In the genomic region with DNA sequence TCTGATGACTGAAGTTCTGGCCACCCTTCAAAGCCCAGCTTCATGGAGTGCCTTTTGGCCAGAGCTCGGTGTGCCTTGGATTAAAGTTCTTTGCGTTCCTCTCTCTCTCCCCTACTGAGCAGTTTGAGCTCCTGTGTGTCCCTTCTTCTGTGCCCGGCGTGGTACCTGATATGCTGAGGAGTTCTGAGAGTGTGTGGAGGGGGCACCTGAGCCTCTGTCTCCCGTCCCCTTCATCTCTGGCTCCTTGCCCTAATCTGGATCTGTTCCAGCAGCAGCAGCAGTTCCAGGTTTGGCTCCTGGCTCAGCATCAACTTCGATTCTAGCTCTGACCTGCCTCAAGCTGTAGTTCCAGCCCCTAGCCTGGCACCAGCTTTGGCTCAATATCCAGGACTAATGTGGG, we compare ENCODE assay signal across 13 cellular contexts. TPM values are rescaled to one million over a fixed set of nuclear protein-coding genes. Genes with fewer than 3 reads are reported as not detected.
A peak's percentile ranks its signal among the peaks of the same experiment; 100 is the strongest.
DNase-seq lines count a peak whose midpoint lies in the region; ATAC-seq and TF ChIP-seq lines count a peak whose summit lies in the region.
"Had no signal": no experiment of that assay in that cellular context is flagged by ENCODE, and none has a peak within 500 bp of the region (broad histone marks: within the 10 kb centered on the region; RNA-seq: fewer than 3 reads in every experiment).

No MANE protein-coding gene starts in this region.

- H2AFZ ChIP-seq in mammary epithelial cell (ENCODE audit: low read depth, low read length) = peak overlapping the region; percentile 76

- H3K27me3 ChIP-seq in BLaER1 = no peaks in the 10 kb centered on the region
- H3K27me3 ChIP-seq in mammary epithelial cell (ENCODE audit: insufficient read depth, low read length) = no peaks in the 10 kb centered on the region
- H3K27me3 ChIP-seq in right lobe of liver = no peaks in the 10 kb centered on the region

- in situ Hi-C loops in mammary epithelial cell (cut with MboI; ENCODE audit: low sequenced_read_pairs in 2 of 2) = loop anchor here in 1 of 2 donors (10.0 kb wide), 1 partner anchor 108 kb away; no protein-coding TSS in a partner anchor

- DNase-seq in NCI-H2029 treated with DMSO at 0.1 percent for 48 hours (lab: John Stamatoyannopoulos, UW) (peak; percentile 100), mammary epithelial cell (no peak), right lobe of liver (peak; percentile 62 to 88 (median 77)), RPMI8226 (no peak), MV-4-11 (lab: John Stamatoyannopoulos, UW) (no peak)
- no peak for DNase-seq in stimulated activated naive CD8-positive, alpha-beta T cell treated with anti-CD3 and anti-CD28 coated beads, Interleukin-15, amount 100 ng/mL, for 72 hours
- DNase-seq: activated CD8-positive, alpha-beta memory T cell treated with anti-CD3 and anti-CD28 coated beads for 24 hours; activated effector memory CD4-positive, alpha-beta T cell treated with Interleukin-2 at 50 U/mL for 16 hours; anterior cingulate cortex; NCI-H1930 had no signal

- H3K4me2 ChIP-seq in BLaER1 (peak overlapping the region; percentile 51), mammary epithelial cell (ENCODE audit: insufficient read depth, low read depth, low read length) (peak overlapping the region; percentile 21)
- H3K4me2 ChIP-seq: smooth muscle cell had no signal

- H3K9me3 Mint-ChIP-seq in stimulated activated naive CD8-positive, alpha-beta T cell treated with anti-CD3 and anti-CD28 coated beads, Interleukin-15, amount 100 ng/mL, for 72 hours = no peaks in the 10 kb centered on the region

- H3K9ac ChIP-seq in BLaER1 = 0 out of 2 replicates have a peak overlapping the region, but pooled peaks have one; percentile 43
- H3K9ac ChIP-seq in mammary epithelial cell (ENCODE audit: insufficient read depth, low read length) = no peak overlapping the region

- dilution Hi-C loops in mammary epithelial cell (cut with HindIII; ENCODE audit: low sequenced_read_pairs) = no loop called here

- no peaks in the 10 kb centered on the region for H3K9me3 ChIP-seq in BLaER1
- no peaks in the 10 kb centered on the region for H3K9me3 ChIP-seq in mammary epithelial cell (replicated peaks; ENCODE audit: insufficient read depth, low read length)
- no peaks in the 10 kb centered on the region for H3K9me3 ChIP-seq in right lobe of liver

- H3K4me1 Mint-ChIP-seq in stimulated activated naive CD8-positive, alpha-beta T cell treated with anti-CD3 and anti-CD28 coated beads, Interleukin-15, amount 100 ng/mL, for 72 hours = no peaks in the 10 kb centered on the region

- H3K79me2 ChIP-seq in mammary epithelial cell (ENCODE audit: insufficient read depth, low read length) = no peaks in the 10 kb centered on the region

- H3K27ac Mint-ChIP-seq in stimulated activated naive CD8-positive, alpha-beta T cell treated with anti-CD3 and anti-CD28 coated beads, Interleukin-15, amount 100 ng/mL, for 72 hours = peak overlapping the region in 1 of 2 donors; percentile 2

- no peak overlapping the region for H3K4me3 Mint-ChIP-seq in stimulated activated naive CD8-positive, alpha-beta T cell treated with anti-CD3 and anti-CD28 coated beads, Interleukin-15, amount 100 ng/mL, for 72 hours

- WGBS in mammary epithelial cell (ENCODE audit: low coverage, missing lambda C conversion rate) = 21% methylated on average over 4 of the region's 6 CpGs
- WGBS in right lobe of liver (ENCODE audit: insufficient coverage, low coverage, low lambda C conversion rate, missing lambda C conversion rate) = 26% methylated on average over 6 of the region's 6 CpGs

- TF ChIP-seq CTCF in mammary epithelial cell (conservative IDR thresholded peaks at IDR 0.05 in 1 of 2, IDR thresholded peaks at IDR 0.05 in 1 of 2; ENCODE audit: extremely low read depth in 1 of 2, insufficient read depth in 1 of 2, low read depth in 1 of 2, low read length in 2 of 2) (no peak), right lobe of liver (IDR thresholded peaks at IDR 0.05) (no peak)

- H3K27ac ChIP-seq in BLaER1 = peak overlapping the region; percentile 60
- H3K27ac ChIP-seq in mammary epithelial cell (ENCODE audit: insufficient read depth, low read depth, low read length) = no peak overlapping the region
- peak overlapping the region; percentile 78 to 98 (median 86) for H3K27ac ChIP-seq in right lobe of liver

- CTCF ChIA-PET in mammary epithelial cell (lab: Charles Lee; ENCODE audit: low non-redundant PET) = no interaction called here

- intact Hi-C loops in mammary epithelial cell (cut with micrococcal nuclease) (no loop called here), right lobe of liver (cut with DNase I) (loop anchor here (5.0 kb wide), 1 partner anchor 35 kb away; no protein-coding TSS in a partner anchor)

- H3K27me3 Mint-ChIP-seq in stimulated activated naive CD8-positive, alpha-beta T cell treated with anti-CD3 and anti-CD28 coated beads, Interleukin-15, amount 100 ng/mL, for 72 hours = no peaks in the 10 kb centered on the region

- H3K4me3 ChIP-seq in BLaER1 = no peak overlapping the region
- H3K4me3 ChIP-seq in mammary epithelial cell (replicated peaks in 1 of 3; ENCODE audit: insufficient read depth in 1 of 3, low read depth in 2 of 3, low read length in 3 of 3) = no peak overlapping the region
- no peak overlapping the region for H3K4me3 ChIP-seq in right lobe of liver
- H3K4me3 ChIP-seq: smooth muscle cell had no signal

- H4K20me1 ChIP-seq in BLaER1 (no peaks in the 10 kb centered on the region), mammary epithelial cell (ENCODE audit: insufficient read depth, low read length) (no peaks in the 10 kb centered on the region)

- ATAC-seq in right lobe of liver (peak; percentile 27 to 48 (median 44)), GM19035 (IDR thresholded peaks at IDR 0.05; ENCODE audit: unreplicated experiment) (no peak)
- no peak for ATAC-seq in stimulated activated naive CD8-positive, alpha-beta T cell treated with anti-CD3 and anti-CD28 coated beads, Interleukin-15, amount 100 ng/mL, for 72 hours

- H3K4me1 ChIP-seq in BLaER1 = peaks cover 18% of the 10 kb centered on the region
- peaks cover 26% of the 10 kb centered on the region for H3K4me1 ChIP-seq in mammary epithelial cell (ENCODE audit: insufficient read depth, low read length)
- H3K4me1 ChIP-seq in right lobe of liver = peaks cover 0 to 57% (median 38%) of the 10 kb centered on the region in 4 donors

- BruUV-seq in mammary epithelial cell (replicated peaks; lab: Mats Ljungman, UMichigan) = no TSS peak

- TF ChIP-seq POLR2A in right lobe of liver (IDR thresholded peaks at IDR 0.05) = no peak

- H3K36me3 ChIP-seq in BLaER1 (no peaks in the 10 kb centered on the region), mammary epithelial cell (ENCODE audit: insufficient read depth, low read length) (no peaks in the 10 kb centered on the region), right lobe of liver (no peaks in the 10 kb centered on the region)

RNA-seq across cellular contexts. Expression of gene MYCL, which starts 25.1 kb away (rescaled TPM):
- 1 to 10 TPM; 3.1 to 4.5 TPM for total RNA-seq in mammary epithelial cell
- polyA plus RNA-seq in mammary epithelial cell = 2.3 TPM
- polyA minus RNA-seq in mammary epithelial cell = 1.6 TPM
- total RNA-seq in right lobe of liver = 10 to 100 TPM in 2 of 6 experiments, 1 to 10 TPM in 3, under 1 TPM in 1; 0.75 to 20.5 (median 6.1) TPM

RNA-seq across cellular contexts. Expression of gene MFSD2A, which starts 28.1 kb away (rescaled TPM):
- total RNA-seq in mammary epithelial cell (10 to 100 TPM; 14.3 to 54.0 TPM), right lobe of liver (100 to 1,000 TPM in 3 of 6 experiments, 10 to 100 TPM in 3; 44.3 to 292 (median 113) TPM)
- 49.3 TPM for polyA plus RNA-seq in mammary epithelial cell
- polyA minus RNA-seq in mammary epithelial cell = 67.4 TPM

RNA-seq across cellular contexts. Expression of gene TRIT1, which starts 43.5 kb away (rescaled TPM):
- total RNA-seq in mammary epithelial cell = 10 to 100 TPM; 21.3 to 24.6 TPM
- 15.4 TPM for polyA plus RNA-seq in mammary epithelial cell
- 16.6 TPM for polyA minus RNA-seq in mammary epithelial cell
- total RNA-seq in right lobe of liver = 10 to 100 TPM in 1 of 6 experiments, 1 to 10 TPM in 5; 5.1 to 10.3 (median 7.0) TPM

Comparison
In these comparisons a context has a peak if more than half of its experiments do, and no peak if none do; other contexts are left out.
1. DNase-seq: peak in NCI-H2029 treated with DMSO at 0.1 percent for 48 hours (single experiment) and right lobe of liver (3 of 3); none in mammary epithelial cell (single experiment), RPMI8226 (single experiment), MV-4-11 (single experiment) and stimulated activated naive CD8-positive, alpha-beta T cell treated with anti-CD3 and anti-CD28 coated beads, Interleukin-15, amount 100 ng/mL, for 72 hours (0 of 2).
2. ATAC-seq: peak in right lobe of liver (4 of 4); none in stimulated activated naive CD8-positive, alpha-beta T cell treated with anti-CD3 and anti-CD28 coated beads, Interleukin-15, amount 100 ng/mL, for 72 hours (single experiment) and GM19035 (single experiment).